19 cellular contexts compared by ENCODE assay signal in the genomic region with DNA sequence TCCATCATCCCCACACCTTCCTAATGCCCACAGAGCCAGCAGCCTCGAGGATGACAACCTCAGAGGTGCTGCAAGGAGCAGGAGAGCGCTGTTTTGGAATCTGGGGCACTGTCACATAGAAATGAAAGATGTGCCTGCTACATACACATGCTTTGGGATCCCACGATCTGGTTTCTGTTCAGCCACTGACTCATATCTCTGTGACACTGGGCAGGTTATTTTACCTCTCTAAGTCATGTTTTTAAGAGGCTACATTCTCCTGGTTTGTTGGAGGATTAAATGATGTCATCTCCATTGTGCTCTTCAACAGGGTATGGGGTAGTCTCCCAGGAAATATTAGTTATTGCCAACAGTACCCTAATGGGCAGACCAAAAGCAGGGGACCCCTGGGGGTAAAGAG. TPM values are rescaled to one million over a fixed set of nuclear protein-coding genes. Genes with fewer than 3 reads are reported as not detected.
DNase-seq lines count a peak whose midpoint lies in the region; ATAC-seq and TF ChIP-seq lines count a peak whose summit lies in the region.
"Had no signal": no experiment of that assay in that cellular context is flagged by ENCODE, and none has a peak within 500 bp of the region (broad histone marks: within the 10 kb centered on the region; RNA-seq: fewer than 3 reads in every experiment).

No MANE protein-coding gene starts in this region.

- peak; percentile 86 for ATAC-seq in stimulated activated naive CD8-positive, alpha-beta T cell treated with anti-CD3 and anti-CD28 coated beads, Interleukin-15, Interleukin-2, amounts not matched to agents 100 U/mL and 50 U/mL, for 24 hours
- ATAC-seq: heart left ventricle, left ventricle myocardium superior, psoas muscle had no signal

- DNase-seq in mammary epithelial cell: peak; percentile 66
- DNase-seq in MCF 10A (ENCODE audit: unreplicated experiment): no peak
- DNase-seq in M059J (ENCODE audit: low read depth): peak; percentile 36
- peak; percentile 18 for DNase-seq in activated naive CD8-positive, alpha-beta T cell treated with anti-CD3 and anti-CD28 coated beads for 36 hours
- DNase-seq in stimulated activated naive CD8-positive, alpha-beta T cell treated with anti-CD3 and anti-CD28 coated beads, Interleukin-15, Interleukin-2, amounts not matched to agents 100 U/mL and 50 U/mL, for 24 hours: no peak
- DNase-seq in DMS 273 (lab: John Stamatoyannopoulos, UW; ENCODE audit: unreplicated experiment): no peak
- DNase-seq in NCI-H1417 treated with DMSO at 0.1 percent for 48 hours (lab: John Stamatoyannopoulos, UW): no peak
- DNase-seq: activated effector memory CD4-positive, alpha-beta T cell treated with Interleukin-2 at 50 U/mL for 16 hours; CD4-positive, alpha-beta T cell; cerebellar nuclear complex; DMS79; heart left ventricle; left ventricle myocardium superior; NCI-H1105 treated with DMSO at 0.1 percent for 48 hours; NCI-H2107; NCI-H510A; psoas muscle had no signal

- intact Hi-C loops in mammary epithelial cell (cut with micrococcal nuclease) (no loop called here), MCF 10A (cut with micrococcal nuclease) (no loop called here)

- in situ Hi-C loops in mammary epithelial cell (cut with MboI; ENCODE audit: low sequenced_read_pairs in 2 of 2): no loop called here

- no peaks in the 10 kb centered on the region for H3K27me3 ChIP-seq in mammary epithelial cell (ENCODE audit: insufficient read depth, low read length)

- peaks cover 9% of the 10 kb centered on the region for H3K4me1 ChIP-seq in mammary epithelial cell (ENCODE audit: insufficient read depth, low read length)
- H3K4me1 ChIP-seq: heart left ventricle, psoas muscle had no signal

- no peak overlapping the region for H3K4me2 ChIP-seq in mammary epithelial cell (ENCODE audit: insufficient read depth, low read depth, low read length)

- no peak overlapping the region for H3K4me3 Mint-ChIP-seq in MCF 10A (ENCODE audit: unreplicated experiment)
- H3K4me3 Mint-ChIP-seq in activated naive CD8-positive, alpha-beta T cell treated with anti-CD3 and anti-CD28 coated beads for 36 hours: no peak overlapping the region
- H3K4me3 Mint-ChIP-seq: CD4-positive, alpha-beta T cell had no signal

- CTCF ChIA-PET in mammary epithelial cell (lab: Charles Lee; ENCODE audit: low non-redundant PET): no interaction called here
- CTCF ChIA-PET in MCF 10A (lab: Yijun Ruan, JAX): interaction anchor here (0.6 kb wide), 1 partner anchor 181 kb away, joined by 3 read pairs; no protein-coding TSS in a partner anchor

- H3K4me1 Mint-ChIP-seq in MCF 10A (ENCODE audit: insufficient read depth, unreplicated experiment): no peaks in the 10 kb centered on the region
- H3K4me1 Mint-ChIP-seq in activated naive CD8-positive, alpha-beta T cell treated with anti-CD3 and anti-CD28 coated beads for 36 hours: peaks cover 20% of the 10 kb centered on the region

- no peak overlapping the region for H3K27ac Mint-ChIP-seq in MCF 10A (ENCODE audit: low read depth, unreplicated experiment)
- no peak overlapping the region for H3K27ac Mint-ChIP-seq in activated naive CD8-positive, alpha-beta T cell treated with anti-CD3 and anti-CD28 coated beads for 36 hours
- H3K27ac Mint-ChIP-seq: CD4-positive, alpha-beta T cell had no signal

- no peaks in the 10 kb centered on the region for H3K79me2 ChIP-seq in mammary epithelial cell (ENCODE audit: insufficient read depth, low read length)

- POLR2A ChIA-PET in MCF 10A (lab: Yijun Ruan, JAX): no interaction called here

- TF ChIP-seq CTCF in mammary epithelial cell (conservative IDR thresholded peaks at IDR 0.05 in 1 of 2, IDR thresholded peaks at IDR 0.05 in 1 of 2; ENCODE audit: extremely low read depth in 1 of 2, insufficient read depth in 1 of 2, low read depth in 1 of 2, low read length in 2 of 2) (no peak), MCF 10A (IDR thresholded peaks at IDR 0.05; ENCODE audit: unreplicated experiment) (no peak)

- no peaks in the 10 kb centered on the region for H3K36me3 ChIP-seq in mammary epithelial cell (ENCODE audit: insufficient read depth, low read length)
- H3K36me3 ChIP-seq: heart left ventricle, thoracic aorta had no signal

- no peaks in the 10 kb centered on the region for H3K9me3 ChIP-seq in mammary epithelial cell (replicated peaks; ENCODE audit: insufficient read depth, low read length)
- H3K9me3 ChIP-seq: heart left ventricle, psoas muscle, thoracic aorta had no signal

- 65% methylated on average over 3 of the region's 3 CpGs for WGBS in mammary epithelial cell (ENCODE audit: low coverage, missing lambda C conversion rate)

- H4K20me1 ChIP-seq in mammary epithelial cell (ENCODE audit: insufficient read depth, low read length): no peaks in the 10 kb centered on the region

- H3K4me3 ChIP-seq in mammary epithelial cell (replicated peaks in 1 of 3; ENCODE audit: insufficient read depth in 1 of 3, low read depth in 2 of 3, low read length in 3 of 3): no peak overlapping the region
- H3K4me3 ChIP-seq: heart left ventricle, psoas muscle, thoracic aorta had no signal

- dilution Hi-C loops in mammary epithelial cell (cut with HindIII; ENCODE audit: low sequenced_read_pairs): loop anchor here (5.0 kb wide), 1 partner anchor 48 kb away; no protein-coding TSS in a partner anchor

- no peak overlapping the region for H3K27ac ChIP-seq in mammary epithelial cell (ENCODE audit: insufficient read depth, low read depth, low read length)
- H3K27ac ChIP-seq: heart left ventricle, psoas muscle, RWPE1, thoracic aorta had no signal

- no peak overlapping the region for H2AFZ ChIP-seq in mammary epithelial cell (ENCODE audit: low read depth, low read length)

- no peaks in the 10 kb centered on the region for H3K9me3 Mint-ChIP-seq in MCF 10A (ENCODE audit: unreplicated experiment)
- H3K9me3 Mint-ChIP-seq in activated naive CD8-positive, alpha-beta T cell treated with anti-CD3 and anti-CD28 coated beads for 36 hours: no peaks in the 10 kb centered on the region
- H3K9me3 Mint-ChIP-seq: CD4-positive, alpha-beta T cell had no signal

- H3K27me3 Mint-ChIP-seq in MCF 10A (ENCODE audit: insufficient read depth, unreplicated experiment): no peaks in the 10 kb centered on the region
- H3K27me3 Mint-ChIP-seq in activated naive CD8-positive, alpha-beta T cell treated with anti-CD3 and anti-CD28 coated beads for 36 hours: no peaks in the 10 kb centered on the region
- H3K27me3 Mint-ChIP-seq: CD4-positive, alpha-beta T cell had no signal

- no peaks in the 10 kb centered on the region for H3K36me3 Mint-ChIP-seq in MCF 10A (ENCODE audit: insufficient read depth, unreplicated experiment)
- H3K36me3 Mint-ChIP-seq in activated naive CD8-positive, alpha-beta T cell treated with anti-CD3 and anti-CD28 coated beads for 36 hours: no peaks in the 10 kb centered on the region

- H3K9ac ChIP-seq in mammary epithelial cell (ENCODE audit: insufficient read depth, low read length): no peak overlapping the region

- no TSS peak for BruUV-seq in mammary epithelial cell (replicated peaks; lab: Mats Ljungman, UMichigan)
- BruUV-seq in MCF 10A (replicated peaks; lab: Mats Ljungman, UMichigan): no TSS peak

RNA-seq across cellular contexts. Expression of gene TAB2, which starts 32.6 kb away (rescaled TPM):
- total RNA-seq in mammary epithelial cell: 10 to 100 TPM; 21.2 to 47.3 TPM
- 31.0 TPM for polyA plus RNA-seq in mammary epithelial cell
- 59.2 TPM for polyA minus RNA-seq in mammary epithelial cell
- total RNA-seq in MCF 10A (2022): 55.9 and 76.4 TPM in 2 replicates
- total RNA-seq in M059J (2014; rRNA removed; shearing (Covaris generic)): 50.3 and 71.6 TPM in 2 replicates
- total RNA-seq in activated naive CD8-positive, alpha-beta T cell treated with anti-CD3 and anti-CD28 coated beads for 36 hours: 10 to 100 TPM; 55.5 to 56.1 TPM

Comparison
In these comparisons a context has a peak if more than half of its experiments do, and no peak if none do; other contexts are left out.
1. DNase-seq: peak in mammary epithelial cell (single experiment), M059J (single experiment) and activated naive CD8-positive, alpha-beta T cell treated with anti-CD3 and anti-CD28 coated beads for 36 hours (single experiment); none in MCF 10A (single experiment), stimulated activated naive CD8-positive, alpha-beta T cell treated with anti-CD3 and anti-CD28 coated beads, Interleukin-15, Interleukin-2, amounts not matched to agents 100 U/mL and 50 U/mL, for 24 hours (single experiment), DMS 273 (single experiment) and NCI-H1417 treated with DMSO at 0.1 percent for 48 hours (single experiment).